ENCODE assay signal across 8 cellular contexts in genomic region chr9:137421838-137422667, GRCh38. TPM values are rescaled to one million over a fixed set of nuclear protein-coding genes. Genes with fewer than 3 reads are reported as not detected.
DNase-seq lines count a peak whose midpoint lies in the region; ATAC-seq and TF ChIP-seq lines count a peak whose summit lies in the region.

No MANE protein-coding gene starts in this region.

- DNase-seq in activated naive CD4-positive, alpha-beta T cell treated with anti-CD3 and anti-CD28 coated beads for 36 hours = no peak
- DNase-seq in activated naive CD4-positive, alpha-beta T cell treated with Interleukin-2 at 50 U/mL for 16 hours = no peak
- no peak for DNase-seq in adrenal gland
- no peak for DNase-seq in transverse colon
- no peak for DNase-seq in NCI-H128 (lab: John Stamatoyannopoulos, UW; ENCODE audit: unreplicated experiment)
- no peak for DNase-seq in kidney glomerular epithelial cell (lab: John Stamatoyannopoulos, UW)

- peak overlapping the region; percentile 4 to 77 for H3K9ac ChIP-seq in liver (ENCODE audit: low read depth in 1 of 2, low read length in 2 of 2)

- H3K27me3 ChIP-seq in adrenal gland = no peaks in the 10 kb centered on the region
- H3K27me3 ChIP-seq in liver (ENCODE audit: control insufficient read depth in 4 of 4, insufficient read depth in 4 of 4, low read length in 3 of 4) = no peaks in the 10 kb centered on the region
- H3K27me3 ChIP-seq in transverse colon = no peaks in the 10 kb centered on the region

- H3K27ac ChIP-seq in adrenal gland (peak overlapping the region in 2 of 5 donors; percentile 52 to 86), liver (ENCODE audit: low read depth in 1 of 2, low read length in 2 of 2) (peak overlapping the region in 1 of 2 donors; percentile 42), transverse colon (peak overlapping the region; percentile 75 to 95 (median 90))

- in situ Hi-C loops in transverse colon (cut with MboI; ENCODE audit: low pct_ligation_motif_present in 1 of 4, low pct_unique_long_range_greater_than_20kb in 1 of 4, low sequenced_read_pairs in 3 of 4) = loop anchor here in 2 of 4 donors (25.0 kb wide), 1 partner anchor 135 kb away; the partner anchor contains the start of gene TOR4A (in 2 of the 2)

- intact Hi-C loops in activated naive CD4-positive, alpha-beta T cell treated with anti-CD3 and anti-CD28 coated beads for 36 hours (cut with micrococcal nuclease) = loop anchor here (5.0 kb wide), 1 partner anchor 105 kb away; no protein-coding TSS in a partner anchor
- intact Hi-C loops in adrenal gland (cut with DNase I) (loop anchor here in 1 of 2 donors (2.0 kb wide), 1 partner anchor 23 kb away; no protein-coding TSS in a partner anchor), transverse colon (cut with DNase I; ENCODE audit: low total_unique reads) (no loop called here)

- H3K4me3 ChIP-seq in adrenal gland (peak overlapping the region; percentile 39 to 98 (median 75)), liver (ENCODE audit: low read depth in 1 of 3, low read length in 3 of 3) (peak overlapping the region; percentile 66 to 98 (median 89)), transverse colon (peak overlapping the region; percentile 56 to 99 (median 97))

- CTCF ChIA-PET in activated naive CD4-positive, alpha-beta T cell treated with anti-CD3 and anti-CD28 coated beads for 36 hours (lab: Charles Lee) = interaction anchor here (0.6 to 1.7 kb wide), 5 partner anchors 10 to 149 kb away, joined by 3 to 7 read pairs (median 5); partner anchors contain the start of gene NRARP

- no peaks in the 10 kb centered on the region for H3K27me3 Mint-ChIP-seq in activated naive CD4-positive, alpha-beta T cell treated with anti-CD3 and anti-CD28 coated beads for 36 hours (ENCODE audit: low read depth)

- H3K27ac Mint-ChIP-seq in activated naive CD4-positive, alpha-beta T cell treated with anti-CD3 and anti-CD28 coated beads for 36 hours = peak overlapping the region; percentile 13

- H3K4me1 Mint-ChIP-seq in activated naive CD4-positive, alpha-beta T cell treated with anti-CD3 and anti-CD28 coated beads for 36 hours (ENCODE audit: low read depth) = peaks cover 16% of the 10 kb centered on the region

- H3K4me1 ChIP-seq in adrenal gland (replicated peaks in 1 of 2) (peaks cover 0 to 19% of the 10 kb centered on the region in 2 donors), liver (ENCODE audit: control insufficient read depth in 4 of 4, insufficient read depth in 4 of 4, low read length in 3 of 4) (peaks cover 5 to 17% (median 11%) of the 10 kb centered on the region in 4 donors), transverse colon (peaks cover 6 to 41% (median 34%) of the 10 kb centered on the region in 4 donors)

- peak overlapping the region; percentile 77 for H3K4me3 Mint-ChIP-seq in activated naive CD4-positive, alpha-beta T cell treated with anti-CD3 and anti-CD28 coated beads for 36 hours

- no peaks in the 10 kb centered on the region for H3K36me3 Mint-ChIP-seq in activated naive CD4-positive, alpha-beta T cell treated with anti-CD3 and anti-CD28 coated beads for 36 hours (ENCODE audit: low read depth)

- no peaks in the 10 kb centered on the region for H3K36me3 ChIP-seq in adrenal gland (replicated peaks in 1 of 2)
- no peaks in the 10 kb centered on the region for H3K36me3 ChIP-seq in liver (ENCODE audit: control insufficient read depth in 4 of 4, insufficient read depth in 3 of 4, low read depth in 1 of 4, low read length in 3 of 4)
- no peaks in the 10 kb centered on the region for H3K36me3 ChIP-seq in transverse colon

- TF ChIP-seq CTCF in adrenal gland (IDR thresholded peaks at IDR 0.05) (no peak), liver (IDR thresholded peaks at IDR 0.05; ENCODE audit: low read depth, low read length, missing input control) (no peak), transverse colon (IDR thresholded peaks at IDR 0.05) (no peak)

- H3K9me3 ChIP-seq in adrenal gland (replicated peaks in 1 of 3) = no peaks in the 10 kb centered on the region
- H3K9me3 ChIP-seq in liver (ENCODE audit: control insufficient read depth in 4 of 4, low read length in 3 of 4) = no peaks in the 10 kb centered on the region
- H3K9me3 ChIP-seq in transverse colon = no peaks in the 10 kb centered on the region

- TF ChIP-seq POLR2A in adrenal gland (IDR thresholded peaks at IDR 0.05) (no peak), transverse colon (IDR thresholded peaks at IDR 0.05) (no peak)

- no peak for ATAC-seq in GM19467 (IDR thresholded peaks at IDR 0.05; ENCODE audit: unreplicated experiment)

- WGBS in adrenal gland, 4 donors = 2 to 4% (median 3%) methylated on average over 11 to 12 of the region's 12 CpGs
- WGBS in liver = 3% methylated on average over 12 of the region's 12 CpGs
- 2 to 4% methylated on average over 8 to 12 of the region's 12 CpGs for WGBS in transverse colon (ENCODE audit: low coverage in 1 of 2), 2 donors

- no peak for TF ChIP-seq RAD21 in liver (IDR thresholded peaks at IDR 0.05)

- TF ChIP-seq EP300 in transverse colon (IDR thresholded peaks at IDR 0.05; ENCODE audit: low read depth) = no peak

- H3K9me3 Mint-ChIP-seq in activated naive CD4-positive, alpha-beta T cell treated with anti-CD3 and anti-CD28 coated beads for 36 hours = no peaks in the 10 kb centered on the region

TF ChIP-seq in liver, 16 proteins besides CTCF, POLR2A, EP300 and RAD21:
- TF ChIP-seq EGR1 (IDR thresholded peaks at IDR 0.05; ENCODE audit: low read depth in 2 of 2) (no peak), TAF1 (conservative IDR thresholded peaks at IDR 0.05) (no peak), FOXA1 (IDR thresholded peaks at IDR 0.05) (no peak), YY1 (IDR thresholded peaks at IDR 0.05) (no peak), ZBTB33 (IDR thresholded peaks at IDR 0.05) (no peak), SP1 (IDR thresholded peaks at IDR 0.05) (no peak)

RNA-seq across cellular contexts. Expression of gene EXD3, which starts 0.9 kb away (rescaled TPM):
- total RNA-seq in activated naive CD4-positive, alpha-beta T cell treated with anti-CD3 and anti-CD28 coated beads for 36 hours = 10 to 100 TPM; 11.2 to 12.7 TPM
- total RNA-seq in adrenal gland = 10 to 100 TPM in 7 of 8 donors, 1 to 10 TPM in 1; 8.5 to 38.6 (median 23.9) TPM
- 100 to 1,000 TPM in 1 of 3 donors, 10 to 100 TPM in 1, 1 to 10 TPM in 1; 1.2 to 111 (median 41.0) TPM for polyA plus RNA-seq in adrenal gland
- 1 to 10 TPM; 2.5 to 6.7 TPM for total RNA-seq in liver
- polyA plus RNA-seq in liver = 1 to 10 TPM; 3.6 to 3.7 TPM
- total RNA-seq in transverse colon = 100 to 1,000 TPM in 1 of 4 donors, 10 to 100 TPM in 3; 47.6 to 228 (median 74.2) TPM

RNA-seq across cellular contexts. Expression of gene NOXA1, which starts 1.1 kb away (rescaled TPM):
- 1 to 10 TPM; 1.0 to 1.2 TPM for total RNA-seq in activated naive CD4-positive, alpha-beta T cell treated with anti-CD3 and anti-CD28 coated beads for 36 hours
- total RNA-seq in adrenal gland (10 to 100 TPM in 2 of 8 donors, 1 to 10 TPM in 6; 4.4 to 12.6 (median 9.3) TPM), liver (1 to 10 TPM; 1.3 to 2.4 TPM), transverse colon (10 to 100 TPM; 19.7 to 53.9 (median 40.8) TPM)
- polyA plus RNA-seq in adrenal gland (10 to 100 TPM in 2 of 3 donors, not detected in 1; 23.5 to 50.7 TPM), liver (1 to 10 TPM; 2.4 to 3.6 TPM)

RNA-seq across cellular contexts. Expression of gene ENTPD8, which starts 19.1 kb away (rescaled TPM):
- total RNA-seq in activated naive CD4-positive, alpha-beta T cell treated with anti-CD3 and anti-CD28 coated beads for 36 hours = not detected
- total RNA-seq in adrenal gland = under 1 TPM in 3 of 8 donors, not detected in 5; 0.14 to 0.20 (median 0.19) TPM
- polyA plus RNA-seq in adrenal gland = under 1 TPM in 2 of 3 donors, not detected in 1; 0.16 to 0.17 TPM
- 1 to 10 TPM; 1.6 to 4.7 TPM for total RNA-seq in liver
- polyA plus RNA-seq in liver = 1 to 10 TPM; 5.1 to 6.2 TPM
- 100 to 1,000 TPM in 1 of 4 donors, 10 to 100 TPM in 3; 20.7 to 109 (median 63.8) TPM for total RNA-seq in transverse colon

RNA-seq across cellular contexts. Expression of gene NSMF, which starts 37.1 kb away (rescaled TPM):
- total RNA-seq in activated naive CD4-positive, alpha-beta T cell treated with anti-CD3 and anti-CD28 coated beads for 36 hours = 10 to 100 TPM; 33.2 to 35.7 TPM
- total RNA-seq in adrenal gland = 10 to 100 TPM; 16.2 to 47.6 (median 25.6) TPM
- polyA plus RNA-seq in adrenal gland = 100 to 1,000 TPM in 1 of 3 donors, 10 to 100 TPM in 2; 23.1 to 118 (median 39.7) TPM
- total RNA-seq in liver = 10 to 100 TPM in 1 of 2 donors, 1 to 10 TPM in 1; 1.7 to 12.9 TPM
- 10 to 100 TPM in 1 of 2 donors, 1 to 10 TPM in 1; 4.6 to 13.5 TPM for polyA plus RNA-seq in liver
- total RNA-seq in transverse colon = 100 to 1,000 TPM in 1 of 4 donors, 10 to 100 TPM in 3; 44.6 to 130 (median 55.2) TPM
